In the genomic region with DNA sequence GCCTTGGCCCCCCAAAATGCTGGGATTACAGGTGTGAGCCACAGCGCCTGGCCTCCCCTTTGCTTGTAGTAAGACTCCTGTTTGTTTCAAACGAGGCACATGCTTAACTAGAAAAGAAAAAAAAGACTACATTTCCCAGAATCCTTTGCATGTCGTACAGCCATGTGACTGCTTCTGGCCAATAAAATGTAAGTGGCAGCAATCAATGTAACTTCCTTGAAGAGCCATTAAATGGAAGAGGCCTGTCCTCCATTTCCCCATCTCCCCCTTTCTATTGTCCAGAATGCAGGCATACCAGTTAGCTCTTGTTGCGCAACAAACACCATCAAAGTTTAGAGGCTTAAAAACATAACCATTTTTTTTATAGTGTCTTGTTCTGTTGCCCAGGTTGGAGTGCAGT, we compare ENCODE assay signal across 13 cellular contexts. TPM values are rescaled to one million over a fixed set of nuclear protein-coding genes. Genes with fewer than 3 reads are reported as not detected.
DNase-seq lines count a peak whose midpoint lies in the region; ATAC-seq and TF ChIP-seq lines count a peak whose summit lies in the region.
"Had no signal": no experiment of that assay in that cellular context is flagged by ENCODE, and none has a peak within 500 bp of the region (broad histone marks: within the 10 kb centered on the region; RNA-seq: fewer than 3 reads in every experiment).

No MANE protein-coding gene starts in this region.

- intact Hi-C loops in Right ventricle myocardium superior (cut with DNase I): no loop called here

- ATAC-seq in HG02981 (IDR thresholded peaks at IDR 0.05; ENCODE audit: unreplicated experiment) (no peak), Right ventricle myocardium superior (ENCODE audit: poor library complexity) (no peak)

- in situ Hi-C loops in ACHN (cut with HindIII; ENCODE audit: low pct_ligation_motif_present, low pct_unique_long_range_greater_than_20kb, low sequenced_read_pairs) (no loop called here), GM13976 (cut with MboI; ENCODE audit: low sequenced_read_pairs, unreplicated experiment) (no loop called here)

- no peak for TF ChIP-seq CTCF in GM13976 (IDR thresholded peaks at IDR 0.05; ENCODE audit: borderline replicate concordance, control extremely low read depth, extremely low read depth, insufficient read depth, missing control alignments)

- DNase-seq in ACHN: peak; percentile 24
- DNase-seq in GM13976 (ENCODE audit: low spot score): peak; percentile 50
- DNase-seq in NCI-H82 treated with DMSO at 0.1 percent for 48 hours (lab: John Stamatoyannopoulos, UW; ENCODE audit: unreplicated experiment): peak; percentile 11
- DNase-seq in dermis blood vessel endothelial cell: peak; percentile 46
- no peak for DNase-seq in dedifferentiated amniotic fluid mesenchymal stem cell (ENCODE audit: extremely low spot score)
- no peak for DNase-seq in NCI-H1436 treated with DMSO at 0.1 percent for 48 hours (lab: John Stamatoyannopoulos, UW)
- DNase-seq in Right ventricle myocardium superior: no peak
- DNase-seq: activated B cell treated with CpG ODN at 0.5 μM for 24 hours; activated naive CD4-positive, alpha-beta T cell treated with anti-CD3 and anti-CD28 coated beads, Interleukin-2, amount 10 ng/mL, durations not matched to agents 7 days and 5 days; kidney had no signal

RNA-seq across cellular contexts. Expression of gene GPR32, which starts 10.4 kb away (rescaled TPM):
- total RNA-seq in dermis blood vessel endothelial cell: not detected in 2 replicates
- total RNA-seq in Right ventricle myocardium superior: not detected
- total RNA-seq: activated B cell treated with CpG ODN at 0.5 μM for 24 hours, Caco-2, kidney, tibial nerve had no signal

RNA-seq across cellular contexts. Expression of gene ACP4, which starts 30.3 kb away (rescaled TPM):
- total RNA-seq in dermis blood vessel endothelial cell: not detected in 2 replicates
- not detected for total RNA-seq in Right ventricle myocardium superior
- total RNA-seq: activated B cell treated with CpG ODN at 0.5 μM for 24 hours, Caco-2, kidney, tibial nerve had no signal

RNA-seq across cellular contexts. Expression of gene CLEC11A, which starts 36.7 kb away (rescaled TPM):
- total RNA-seq in dermis blood vessel endothelial cell (0.17 and 0.84 TPM in 2 replicates), Right ventricle myocardium superior (3.0 TPM)

RNA-seq across cellular contexts. Expression of gene SHANK1, which starts 40.3 kb away (rescaled TPM):
- 0.09 and 0.17 TPM in 2 replicates for total RNA-seq in dermis blood vessel endothelial cell
- total RNA-seq in Right ventricle myocardium superior: 0.40 TPM
- total RNA-seq: activated B cell treated with CpG ODN at 0.5 μM for 24 hours, Caco-2 had no signal

Comparison
In these comparisons a context has a peak if more than half of its experiments do, and no peak if none do; other contexts are left out.
1. DNase-seq: peak in ACHN (single experiment), GM13976 (single experiment), NCI-H82 treated with DMSO at 0.1 percent for 48 hours (single experiment) and dermis blood vessel endothelial cell (single experiment); none in dedifferentiated amniotic fluid mesenchymal stem cell (single experiment), NCI-H1436 treated with DMSO at 0.1 percent for 48 hours (single experiment) and Right ventricle myocardium superior (single experiment).